In genomic region chr17:27494192-27495091, GRCh38 we compare ENCODE assay signal across 8 cellular contexts. TPM values are rescaled to one million over a fixed set of nuclear protein-coding genes. Genes with fewer than 3 reads are reported as not detected.
A peak's percentile ranks its signal among the peaks of the same experiment; 100 is the strongest.
DNase-seq lines count a peak whose midpoint lies in the region; FAIRE-seq and TF ChIP-seq lines count a peak whose summit lies in the region.

No MANE protein-coding gene starts in this region.

- no peaks in the 10 kb centered on the region for H3K36me3 ChIP-seq in mucosa of stomach (ENCODE audit: control insufficient read depth, insufficient read depth, low read length)

- H3K27me3 ChIP-seq in mucosa of stomach (ENCODE audit: control insufficient read depth, insufficient read depth, low read length) = no peaks in the 10 kb centered on the region

- no peaks in the 10 kb centered on the region for H3K9me3 ChIP-seq in mucosa of stomach (ENCODE audit: control insufficient read depth, low read length)

- no peak for FAIRE-seq in RCC 7860 (lab: Jason Lieb, UNC)

- H3K4me3 ChIP-seq in epithelial cell of proximal tubule (ENCODE audit: low read depth, low read length) (peak overlapping the region; percentile 47), mucosa of stomach (ENCODE audit: low read length) (peak overlapping the region; percentile 16)

- H3K9ac ChIP-seq in mucosa of stomach (ENCODE audit: low read length) = peak overlapping the region; percentile 80

- DNase-seq in DMS53 treated with DMSO at 0.1 percent for 48 hours (lab: John Stamatoyannopoulos, UW; ENCODE audit: unreplicated experiment) (peak; percentile 93), NCI-H524 treated with DMSO at 0.1 percent for 48 hours (lab: John Stamatoyannopoulos, UW) (peak; percentile 70), epithelial cell of proximal tubule (ENCODE audit: low read depth) (peak; percentile 52), RCC 7860 (ENCODE audit: low spot score) (no peak), NCI-H1048 (lab: John Stamatoyannopoulos, UW) (no peak), OCI-M2 (lab: John Stamatoyannopoulos, UW; ENCODE audit: unreplicated experiment) (no peak), NCI-H1930 (lab: John Stamatoyannopoulos, UW) (no peak)

- peaks cover 44% of the 10 kb centered on the region for H3K4me1 ChIP-seq in mucosa of stomach (ENCODE audit: control insufficient read depth, insufficient read depth, low read length)

- TF ChIP-seq CTCF in epithelial cell of proximal tubule (conservative IDR thresholded peaks at IDR 0.05; ENCODE audit: low read depth, low read length) = peak; percentile 78

RNA-seq across cellular contexts. Expression of gene KSR1, which starts 38.2 kb away (rescaled TPM):
- 7.2 and 19.9 TPM in 2 replicates for total RNA-seq in epithelial cell of proximal tubule

Comparison
In these comparisons a context has a peak if more than half of its experiments do, and no peak if none do; other contexts are left out.
1. DNase-seq: peak in DMS53 treated with DMSO at 0.1 percent for 48 hours (single experiment), NCI-H524 treated with DMSO at 0.1 percent for 48 hours (single experiment) and epithelial cell of proximal tubule (single experiment); none in RCC 7860 (single experiment), NCI-H1048 (single experiment), OCI-M2 (single experiment) and NCI-H1930 (0 of 2).